ENCODE assay signal across 1 cellular context in the genomic region with DNA sequence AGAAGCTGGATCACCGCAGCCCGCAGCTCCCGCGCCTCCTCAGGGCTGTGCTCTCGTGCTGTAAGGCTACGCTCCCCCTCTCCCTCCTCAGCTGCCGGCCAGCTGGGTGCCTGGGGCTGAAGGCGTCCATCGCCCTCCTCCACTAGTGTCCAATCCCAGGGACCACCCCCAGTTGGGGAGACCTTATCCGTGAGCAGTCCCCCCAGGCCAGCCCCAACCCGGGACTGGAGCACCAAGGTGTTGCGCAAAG.
TF ChIP-seq lines count a peak whose summit lies in the region.

No MANE protein-coding gene starts in this region.

TF ChIP-seq in K562, 482 proteins besides CTCF, POLR2A, EP300 and RAD21:
- TF ChIP-seq ZNF589 (CRISPR knock-in tag; IDR thresholded peaks at IDR 0.05; ENCODE audit: low read depth) (no peak), E2F3 (CRISPR knock-in tag; IDR thresholded peaks at IDR 0.05) (no peak), L3MBTL2 (IDR thresholded peaks at IDR 0.05) (no peak), KHSRP (IDR thresholded peaks at IDR 0.05) (no peak), NCOA2 (IDR thresholded peaks at IDR 0.05; ENCODE audit: partially characterized antibody in 2 of 2) (no peak), ZC3H4 (CRISPR knock-in tag; IDR thresholded peaks at IDR 0.05; ENCODE audit: borderline replicate concordance) (0 out of 2 replicates have a peak, but pooled peaks have one; percentile 28), SMAD2 (IDR thresholded peaks at IDR 0.05; ENCODE audit: low read depth, low read length) (no peak), CEBPG (CRISPR knock-in tag; IDR thresholded peaks at IDR 0.05) (0 out of 2 replicates have a peak, but pooled peaks have one; percentile 58), CEBPG (tag; conservative IDR thresholded peaks at IDR 0.05 in 1 of 2, IDR thresholded peaks at IDR 0.05 in 1 of 2) (peak in 1 of 2 experiments; percentile 83; a peak in 1 of 4 replicates), ZNF384 (IDR thresholded peaks at IDR 0.05; ENCODE audit: low read depth, low read length) (no peak), RHOXF2B (CRISPR knock-in tag; conservative IDR thresholded peaks at IDR 0.05) (no peak)
- TF ChIP-seq, protein P1, sequence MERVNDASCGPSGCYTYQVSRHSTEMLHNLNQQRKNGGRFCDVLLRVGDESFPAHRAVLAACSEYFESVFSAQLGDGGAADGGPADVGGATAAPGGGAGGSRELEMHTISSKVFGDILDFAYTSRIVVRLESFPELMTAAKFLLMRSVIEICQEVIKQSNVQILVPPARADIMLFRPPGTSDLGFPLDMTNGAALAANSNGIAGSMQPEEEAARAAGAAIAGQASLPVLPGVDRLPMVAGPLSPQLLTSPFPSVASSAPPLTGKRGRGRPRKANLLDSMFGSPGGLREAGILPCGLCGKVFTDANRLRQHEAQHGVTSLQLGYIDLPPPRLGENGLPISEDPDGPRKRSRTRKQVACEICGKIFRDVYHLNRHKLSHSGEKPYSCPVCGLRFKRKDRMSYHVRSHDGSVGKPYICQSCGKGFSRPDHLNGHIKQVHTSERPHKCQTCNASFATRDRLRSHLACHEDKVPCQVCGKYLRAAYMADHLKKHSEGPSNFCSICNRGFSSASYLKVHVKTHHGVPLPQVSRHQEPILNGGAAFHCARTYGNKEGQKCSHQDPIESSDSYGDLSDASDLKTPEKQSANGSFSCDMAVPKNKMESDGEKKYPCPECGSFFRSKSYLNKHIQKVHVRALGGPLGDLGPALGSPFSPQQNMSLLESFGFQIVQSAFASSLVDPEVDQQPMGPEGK (CRISPR knock-in tag; IDR thresholded peaks at IDR 0.05; ENCODE audit: borderline replicate concordance) = no peak
- TF ChIP-seq, protein P2, sequence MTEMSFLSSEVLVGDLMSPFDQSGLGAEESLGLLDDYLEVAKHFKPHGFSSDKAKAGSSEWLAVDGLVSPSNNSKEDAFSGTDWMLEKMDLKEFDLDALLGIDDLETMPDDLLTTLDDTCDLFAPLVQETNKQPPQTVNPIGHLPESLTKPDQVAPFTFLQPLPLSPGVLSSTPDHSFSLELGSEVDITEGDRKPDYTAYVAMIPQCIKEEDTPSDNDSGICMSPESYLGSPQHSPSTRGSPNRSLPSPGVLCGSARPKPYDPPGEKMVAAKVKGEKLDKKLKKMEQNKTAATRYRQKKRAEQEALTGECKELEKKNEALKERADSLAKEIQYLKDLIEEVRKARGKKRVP (CRISPR knock-in tag; IDR thresholded peaks at IDR 0.05) = no peak
